Comparison of ENCODE assay signal across 3 cellular contexts in the genomic region with DNA sequence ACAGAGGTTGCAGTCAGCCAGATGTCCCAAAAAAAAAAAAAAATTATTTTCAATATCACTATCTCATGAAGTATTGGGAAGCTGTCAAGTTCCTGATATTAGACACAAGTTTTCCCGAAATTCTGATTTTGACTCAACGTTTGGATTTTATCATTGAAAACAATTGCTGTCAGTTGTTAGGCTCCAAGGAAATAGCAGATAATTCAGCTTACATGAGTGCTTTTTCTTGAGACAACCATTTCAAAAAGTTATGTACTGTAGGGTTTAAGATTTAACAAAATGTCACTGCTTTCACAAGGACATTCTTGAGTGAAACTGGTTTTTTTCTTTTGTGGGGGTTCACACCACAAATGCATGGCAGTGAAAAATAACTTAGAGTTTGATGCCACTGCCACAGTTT.
TF ChIP-seq lines count a peak whose summit lies in the region.

No MANE protein-coding gene starts in this region.

TF ChIP-seq in A549, 52 proteins besides CTCF, POLR2A, EP300 and RAD21:
- TF ChIP-seq HMGXB4 (CRISPR knock-in tag; IDR thresholded peaks at IDR 0.05; ENCODE audit: borderline replicate concordance) (peak; percentile 37; the same call in 1 of the 2 replicates), PBX3 (IDR thresholded peaks at IDR 0.05) (no peak), HOXA7 (CRISPR knock-in tag; IDR thresholded peaks at IDR 0.05) (peak; percentile 60; the same call in 1 of the 2 replicates), JUN (IDR thresholded peaks at IDR 0.05) (peak in 1 of 2 experiments; percentile 16; a peak in 1 of 5 replicates), TP53 (CRISPR knock-in tag; IDR thresholded peaks at IDR 0.05) (0 out of 2 replicates have a peak, but pooled peaks have one; percentile 22)

TF ChIP-seq in GM12891, 5 proteins besides CTCF, POLR2A, EP300 and RAD21:
- no peak for TF ChIP-seq SPI1 (IDR thresholded peaks at IDR 0.05; ENCODE audit: low read depth, low read length)
- TF ChIP-seq POLR2AphosphoS5 (IDR thresholded peaks at IDR 0.05; ENCODE audit: low read depth, low read length), result 0 out of 2 replicates have a peak, but pooled peaks have one; percentile 49

TF ChIP-seq in GM12878, 131 proteins besides CTCF, POLR2A, EP300 and RAD21:
- TF ChIP-seq POLR2AphosphoS5 (IDR thresholded peaks at IDR 0.05; ENCODE audit: low read length) (peak; percentile 51; the same call in 1 of the 2 replicates), IKZF1 (conservative IDR thresholded peaks at IDR 0.05) (no peak)
